Comparison of ENCODE assay signal across 8 cellular contexts in genomic region chr14:70934502-70935134, GRCh38. TPM values are rescaled to one million over a fixed set of nuclear protein-coding genes. Genes with fewer than 3 reads are reported as not detected.
DNase-seq lines count a peak whose midpoint lies in the region; ATAC-seq and FAIRE-seq lines count a peak whose summit lies in the region.

No MANE protein-coding gene starts in this region.

- H3K36me3 Mint-ChIP-seq in activated naive CD8-positive, alpha-beta T cell treated with anti-CD3 and anti-CD28 coated beads for 36 hours = peaks cover 31% of the 10 kb centered on the region

- H3K27ac Mint-ChIP-seq in activated naive CD8-positive, alpha-beta T cell treated with anti-CD3 and anti-CD28 coated beads for 36 hours = peak overlapping the region; percentile 78

- H3K4me3 Mint-ChIP-seq in activated naive CD8-positive, alpha-beta T cell treated with anti-CD3 and anti-CD28 coated beads for 36 hours = peak overlapping the region; percentile 29

- no peaks in the 10 kb centered on the region for H3K27me3 Mint-ChIP-seq in activated naive CD8-positive, alpha-beta T cell treated with anti-CD3 and anti-CD28 coated beads for 36 hours

- ATAC-seq in GM18868 (IDR thresholded peaks at IDR 0.05; ENCODE audit: unreplicated experiment) = peak; percentile 57
- ATAC-seq in HG03045 (IDR thresholded peaks at IDR 0.05; ENCODE audit: unreplicated experiment) = peak; percentile 59

- no peak for DNase-seq in activated naive CD8-positive, alpha-beta T cell treated with anti-CD3 and anti-CD28 coated beads for 36 hours
- DNase-seq in myocyte (ENCODE audit: low read depth) (peak; percentile 63), 8988T (no peak), CD1c-positive myeloid dendritic cell (ENCODE audit: extremely low spot score) (no peak), DMS 273 treated with DMSO at 0.1 percent for 48 hours (lab: John Stamatoyannopoulos, UW) (no peak), urothelium cell line (ENCODE audit: low spot score) (no peak)

- no peak for FAIRE-seq in urothelium cell line (lab: Jason Lieb, UNC)

- H3K9me3 Mint-ChIP-seq in activated naive CD8-positive, alpha-beta T cell treated with anti-CD3 and anti-CD28 coated beads for 36 hours = peaks cover 18% of the 10 kb centered on the region

- H3K4me1 Mint-ChIP-seq in activated naive CD8-positive, alpha-beta T cell treated with anti-CD3 and anti-CD28 coated beads for 36 hours = peaks cover 58% of the 10 kb centered on the region

RNA-seq across cellular contexts. Expression of gene PCNX1, which starts 27.4 kb away (rescaled TPM):
- total RNA-seq in activated naive CD8-positive, alpha-beta T cell treated with anti-CD3 and anti-CD28 coated beads for 36 hours = 10 to 100 TPM; 31.0 to 37.4 TPM
- total RNA-seq in myocyte = 36.4 and 42.1 TPM in 2 replicates
- polyA plus RNA-seq in myocyte (2012) = 11.6 TPM
